In genomic region chr5:171226096-171226495, GRCh38 we compare ENCODE assay signal across 13 cellular contexts.
DNase-seq lines count a peak whose midpoint lies in the region; ATAC-seq, FAIRE-seq and TF ChIP-seq lines count a peak whose summit lies in the region.
"Had no signal": no experiment of that assay in that cellular context is flagged by ENCODE, and none has a peak within 500 bp of the region (broad histone marks: within the 10 kb centered on the region; RNA-seq: fewer than 3 reads in every experiment).

No MANE protein-coding gene starts in this region.

- no peak for TF ChIP-seq POLR2A in endothelial cell of umbilical vein (IDR thresholded peaks at IDR 0.05; ENCODE audit: low read depth, low read length)

- no peak overlapping the region for H3K4me2 ChIP-seq in OCI-LY3 (ENCODE audit: low read length)
- no peak overlapping the region for H3K4me2 ChIP-seq in endothelial cell of umbilical vein (ENCODE audit: insufficient read depth, low read length)
- H3K4me2 ChIP-seq: BLaER1 treated with 17β-estradiol and CSF1 and Interleukin-3, amounts not matched to agents 10 nM and 100 nM had no signal

- DNase-seq in cardiac muscle cell (ENCODE audit: low read depth in 1 of 2, low spot score in 1 of 2) (no peak), left ventricle myocardium inferior (no peak), endothelial cell of umbilical vein (ENCODE audit: low read depth, low spot score) (peak; percentile 42), upper lobe of right lung (no peak), coronary artery (ENCODE audit: low spot score) (no peak)
- DNase-seq in NK-92 treated with Interleukin-12 subunit alpha and Interleukin-12 subunit beta, amount 100 ng/mL, for 24 hours (lab: John Stamatoyannopoulos, UW): no peak
- DNase-seq: H7; right cardiac atrium; SHP77 treated with DMSO at 0.1 percent for 48 hours; stimulated activated naive CD8-positive, alpha-beta T cell treated with anti-CD3 and anti-CD28 coated beads, Interleukin-15, Interleukin-2, amounts not matched to agents 100 U/mL and 50 U/mL, for 24 hours had no signal

- no peaks in the 10 kb centered on the region for H3K9me3 ChIP-seq in cardiac muscle cell (ENCODE audit: low read depth)
- H3K9me3 ChIP-seq in left ventricle myocardium inferior (replicated peaks): no peaks in the 10 kb centered on the region
- no peaks in the 10 kb centered on the region for H3K9me3 ChIP-seq in OCI-LY3 (ENCODE audit: insufficient read depth, low read length)
- H3K9me3 ChIP-seq in endothelial cell of umbilical vein (replicated peaks; ENCODE audit: control insufficient read depth, insufficient read depth, low read length): no peaks in the 10 kb centered on the region
- H3K9me3 ChIP-seq in upper lobe of right lung: no peaks in the 10 kb centered on the region
- H3K9me3 ChIP-seq: BLaER1 treated with 17β-estradiol and CSF1 and Interleukin-3, amounts not matched to agents 10 nM and 100 nM had no signal

- CTCF ChIA-PET in endothelial cell of umbilical vein (lab: Charles Lee): interaction anchor here (1.2 to 3.6 kb wide), 5 partner anchors 14 to 417 kb away, joined by 3 to 20 read pairs (median 5); no protein-coding TSS in a partner anchor

- H3K27ac ChIP-seq in cardiac muscle cell: no peak overlapping the region
- no peak overlapping the region for H3K27ac ChIP-seq in left ventricle myocardium inferior (replicated peaks)
- H3K27ac ChIP-seq in OCI-LY3 (ENCODE audit: low read length): no peak overlapping the region
- no peak overlapping the region for H3K27ac ChIP-seq in endothelial cell of umbilical vein (ENCODE audit: insufficient read depth, low read depth, low read length)
- no peak overlapping the region for H3K27ac ChIP-seq in upper lobe of right lung
- no peak overlapping the region for H3K27ac ChIP-seq in coronary artery
- H3K27ac ChIP-seq: BLaER1 treated with 17β-estradiol and CSF1 and Interleukin-3, amounts not matched to agents 10 nM and 100 nM had no signal

- no TSS peak for BruUV-seq in endothelial cell of umbilical vein (replicated peaks; lab: Mats Ljungman, UMichigan)

- H3K27me3 ChIP-seq in cardiac muscle cell: no peaks in the 10 kb centered on the region
- no peaks in the 10 kb centered on the region for H3K27me3 ChIP-seq in left ventricle myocardium inferior (ENCODE audit: low read depth)
- peaks cover 34% of the 10 kb centered on the region for H3K27me3 ChIP-seq in OCI-LY3 (ENCODE audit: low read depth, low read length)
- no peaks in the 10 kb centered on the region for H3K27me3 ChIP-seq in endothelial cell of umbilical vein (ENCODE audit: control insufficient read depth in 2 of 2, insufficient read depth in 2 of 2, low read length in 2 of 2)
- H3K27me3 ChIP-seq in upper lobe of right lung: no peaks in the 10 kb centered on the region
- H3K27me3 ChIP-seq: BLaER1 treated with 17β-estradiol and CSF1 and Interleukin-3, amounts not matched to agents 10 nM and 100 nM had no signal

- H2AFZ ChIP-seq in OCI-LY3 (ENCODE audit: low read depth, low read length): no peak overlapping the region
- no peak overlapping the region for H2AFZ ChIP-seq in endothelial cell of umbilical vein (ENCODE audit: low read depth, low read length)

- POLR2A ChIA-PET in endothelial cell of umbilical vein (lab: Charles Lee): no interaction called here

- H3K9ac ChIP-seq in OCI-LY3 (ENCODE audit: low read length) (no peak overlapping the region), endothelial cell of umbilical vein (replicated peaks; ENCODE audit: extremely low read depth, insufficient read depth, low read length) (no peak overlapping the region)
- H3K9ac ChIP-seq: BLaER1 treated with 17β-estradiol and CSF1 and Interleukin-3, amounts not matched to agents 10 nM and 100 nM had no signal

- intact Hi-C loops in left ventricle myocardium inferior (cut with micrococcal nuclease) (no loop called here), endothelial cell of umbilical vein (cut with micrococcal nuclease) (no loop called here), upper lobe of right lung (cut with DNase I) (no loop called here)

- H3K4me1 ChIP-seq in cardiac muscle cell (ENCODE audit: low read depth) (no peaks in the 10 kb centered on the region), left ventricle myocardium inferior (no peaks in the 10 kb centered on the region), OCI-LY3 (ENCODE audit: low read length) (no peaks in the 10 kb centered on the region), endothelial cell of umbilical vein (ENCODE audit: control insufficient read depth, extremely low read depth, insufficient read depth, low read length) (peaks cover 10% of the 10 kb centered on the region), upper lobe of right lung (no peaks in the 10 kb centered on the region)

- no peak overlapping the region for H3K4me3 ChIP-seq in cardiac muscle cell
- H3K4me3 ChIP-seq in left ventricle myocardium inferior: no peak overlapping the region
- no peak overlapping the region for H3K4me3 ChIP-seq in OCI-LY3 (ENCODE audit: low read length)
- no peak overlapping the region for H3K4me3 ChIP-seq in endothelial cell of umbilical vein (replicated peaks in 1 of 3; ENCODE audit: insufficient read depth in 1 of 3, low read depth in 1 of 3, low read length in 3 of 3)
- H3K4me3 ChIP-seq in upper lobe of right lung: no peak overlapping the region
- H3K4me3 ChIP-seq in coronary artery: no peak overlapping the region
- H3K4me3 ChIP-seq: BLaER1 treated with 17β-estradiol and CSF1 and Interleukin-3, amounts not matched to agents 10 nM and 100 nM had no signal

- FAIRE-seq in endothelial cell of umbilical vein (lab: Jason Lieb, UNC): no peak

- no peaks in the 10 kb centered on the region for H3K9me1 ChIP-seq in endothelial cell of umbilical vein (replicated peaks; ENCODE audit: control insufficient read depth, extremely low read depth, insufficient read depth, low read length)

- H4K20me1 ChIP-seq in OCI-LY3 (ENCODE audit: insufficient read depth, low read length) (no peaks in the 10 kb centered on the region), endothelial cell of umbilical vein (replicated peaks; ENCODE audit: control insufficient read depth, extremely low read depth, insufficient read depth, low read length) (no peaks in the 10 kb centered on the region)
- H4K20me1 ChIP-seq: BLaER1 treated with 17β-estradiol and CSF1 and Interleukin-3, amounts not matched to agents 10 nM and 100 nM had no signal

- dilution Hi-C loops in endothelial cell of umbilical vein (cut with MboI; ENCODE audit: extremely low pct_ligation_motif_present, low sequenced_read_pairs): no loop called here

- TF ChIP-seq CTCF in cardiac muscle cell (IDR thresholded peaks at IDR 0.05; ENCODE audit: low read depth, low read length) (peak; percentile 14), left ventricle myocardium inferior (IDR thresholded peaks at IDR 0.05; ENCODE audit: borderline replicate concordance) (no peak), OCI-LY3 (IDR thresholded peaks at IDR 0.05; ENCODE audit: low read depth, low read length) (peak; percentile 30; the same call in 1 of the 2 replicates), endothelial cell of umbilical vein (IDR thresholded peaks at IDR 0.05; ENCODE audit: extremely low read depth in 1 of 2, insufficient read depth in 1 of 2, low read depth in 1 of 2, low read length in 2 of 2) (no peak), upper lobe of right lung (IDR thresholded peaks at IDR 0.05) (peak; percentile 18), coronary artery (IDR thresholded peaks at IDR 0.05) (no peak)

- no peaks in the 10 kb centered on the region for H3K36me3 ChIP-seq in cardiac muscle cell
- no peaks in the 10 kb centered on the region for H3K36me3 ChIP-seq in left ventricle myocardium inferior
- no peaks in the 10 kb centered on the region for H3K36me3 ChIP-seq in OCI-LY3 (replicated peaks; ENCODE audit: low read depth, low read length)
- H3K36me3 ChIP-seq in endothelial cell of umbilical vein (ENCODE audit: control insufficient read depth in 2 of 2, extremely low read depth in 1 of 2, insufficient read depth in 2 of 2, low read length in 2 of 2): no peaks in the 10 kb centered on the region
- no peaks in the 10 kb centered on the region for H3K36me3 ChIP-seq in upper lobe of right lung
- H3K36me3 ChIP-seq: BLaER1 treated with 17β-estradiol and CSF1 and Interleukin-3, amounts not matched to agents 10 nM and 100 nM had no signal

- ATAC-seq in upper lobe of right lung: no peak
- no peak for ATAC-seq in HG02885 (IDR thresholded peaks at IDR 0.05; ENCODE audit: poor library complexity, unreplicated experiment)
- ATAC-seq: right cardiac atrium; stimulated activated naive CD8-positive, alpha-beta T cell treated with anti-CD3 and anti-CD28 coated beads, Interleukin-15, Interleukin-2, amounts not matched to agents 100 U/mL and 50 U/mL, for 24 hours had no signal

- H3K79me2 ChIP-seq in OCI-LY3 (ENCODE audit: low read length): no peaks in the 10 kb centered on the region
- no peaks in the 10 kb centered on the region for H3K79me2 ChIP-seq in endothelial cell of umbilical vein (ENCODE audit: control insufficient read depth, insufficient read depth, low read length)

TF ChIP-seq in endothelial cell of umbilical vein, 7 proteins besides CTCF, POLR2A, EP300 and RAD21:
- TF ChIP-seq EZH2 (IDR thresholded peaks at IDR 0.05; ENCODE audit: borderline replicate concordance, low read depth, low read length, severe bottlenecking) (no peak), FOS (IDR thresholded peaks at IDR 0.05; ENCODE audit: borderline replicate concordance, insufficient read depth, low read length) (no peak), JUN (IDR thresholded peaks at IDR 0.05; ENCODE audit: borderline replicate concordance, insufficient read depth, insufficient read length, low read depth) (no peak), POLR2AphosphoS5 (IDR thresholded peaks at IDR 0.05; ENCODE audit: insufficient read depth, low read depth, low read length) (no peak), MAX (IDR thresholded peaks at IDR 0.05; ENCODE audit: insufficient read depth, insufficient read length) (no peak), GATA2 (IDR thresholded peaks at IDR 0.05; ENCODE audit: insufficient read depth, insufficient read length, low read depth, low read length) (no peak), MYC (IDR thresholded peaks at IDR 0.05; ENCODE audit: low read depth, low read length) (no peak)

Comparison
In these comparisons a context has a peak if more than half of its experiments do, and no peak if none do; other contexts are left out.
1. CTCF ChIP-seq: peak in cardiac muscle cell (single experiment), OCI-LY3 (single experiment) and upper lobe of right lung (single experiment); none in left ventricle myocardium inferior (single experiment), endothelial cell of umbilical vein (0 of 2) and coronary artery (single experiment).